In genomic region chr7:90345548-90346319, GRCh38 we compare ENCODE assay signal across 8 cellular contexts. TPM values are rescaled to one million over a fixed set of nuclear protein-coding genes. Genes with fewer than 3 reads are reported as not detected.
A peak's percentile ranks its signal among the peaks of the same experiment; 100 is the strongest.
DNase-seq lines count a peak whose midpoint lies in the region; ATAC-seq lines count a peak whose summit lies in the region.

No MANE protein-coding gene starts in this region.

- peak overlapping the region; percentile 94 for H3K4me3 Mint-ChIP-seq in activated CD8-positive, alpha-beta T cell treated with anti-CD3 and anti-CD28 coated beads, Interleukin-2, amount 10 ng/mL, durations not matched to agents 7 days and 5 days

- H3K9ac ChIP-seq in HUES64 (ENCODE audit: low read depth, low read length), result peak overlapping the region; percentile 88

- no peak overlapping the region; the same call in 1 of the 2 replicates for H3K27ac ChIP-seq in HUES64 (ENCODE audit: low read depth, low read length)

- H3K9me3 Mint-ChIP-seq in activated CD8-positive, alpha-beta T cell treated with anti-CD3 and anti-CD28 coated beads, Interleukin-2, amount 10 ng/mL, durations not matched to agents 7 days and 5 days (ENCODE audit: insufficient read depth), result no peaks in the 10 kb centered on the region

- H3K4me1 Mint-ChIP-seq in activated CD8-positive, alpha-beta T cell treated with anti-CD3 and anti-CD28 coated beads, Interleukin-2, amount 10 ng/mL, durations not matched to agents 7 days and 5 days (ENCODE audit: low read depth), result peaks cover 27% of the 10 kb centered on the region

- H3K27ac Mint-ChIP-seq in activated CD8-positive, alpha-beta T cell treated with anti-CD3 and anti-CD28 coated beads, Interleukin-2, amount 10 ng/mL, durations not matched to agents 7 days and 5 days, result peak overlapping the region; percentile 99

- CTCF ChIA-PET in activated CD8-positive, alpha-beta T cell treated with anti-CD3 and anti-CD28 coated beads, Interleukin-2, amount 10 ng/mL, durations not matched to agents 7 days and 5 days (lab: Charles Lee), result interaction anchor here (0.7 to 1.3 kb wide), 21 partner anchors 9 to 1620 kb away, joined by 3 to 11 read pairs (median 3); partner anchors contain the start of genes CLDN12 and STEAP2

- 14% methylated on average over 16 of the region's 19 CpGs for WGBS in HUES64

- no peaks in the 10 kb centered on the region for H3K27me3 Mint-ChIP-seq in activated CD8-positive, alpha-beta T cell treated with anti-CD3 and anti-CD28 coated beads, Interleukin-2, amount 10 ng/mL, durations not matched to agents 7 days and 5 days (ENCODE audit: low read depth)

- POLR2A ChIA-PET in activated CD8-positive, alpha-beta T cell treated with anti-CD3 and anti-CD28 coated beads, Interleukin-2, amount 10 ng/mL, durations not matched to agents 7 days and 5 days (lab: Charles Lee), result interaction anchor here (0.7 to 1.7 kb wide), 5 partner anchors 23 to 152 kb away, joined by 3 to 10 read pairs (median 3); partner anchors contain the start of gene CLDN12

- H3K36me3 ChIP-seq in HUES64 (ENCODE audit: insufficient read depth, low read length), result no peaks in the 10 kb centered on the region

- no peaks in the 10 kb centered on the region for H3K9me3 ChIP-seq in HUES64 (ENCODE audit: insufficient read depth, low read depth, low read length)

- H3K4me1 ChIP-seq in HUES64 (ENCODE audit: insufficient read depth, low read length), result peaks cover 7% of the 10 kb centered on the region; the same call in 1 of the 2 replicates

- H3K4me3 ChIP-seq in HUES64 (ENCODE audit: low read length), result peak overlapping the region; percentile 87

- H3K27me3 ChIP-seq in HUES64 (ENCODE audit: insufficient read depth, low read length), result peaks cover 4% of the 10 kb centered on the region; the same call in 1 of the 2 replicates

- H3K36me3 Mint-ChIP-seq in activated CD8-positive, alpha-beta T cell treated with anti-CD3 and anti-CD28 coated beads, Interleukin-2, amount 10 ng/mL, durations not matched to agents 7 days and 5 days (ENCODE audit: low read depth), result peaks cover 13% of the 10 kb centered on the region

- peak; percentile 30 for ATAC-seq in GM21528 (IDR thresholded peaks at IDR 0.05; ENCODE audit: low FRiP score, unreplicated experiment)
- peak; percentile 5 for ATAC-seq in activated CD8-positive, alpha-beta T cell treated with anti-CD3 and anti-CD28 coated beads, Interleukin-2, amount 10 ng/mL, durations not matched to agents 7 days and 5 days

- peak; percentile 21 for DNase-seq in GM04503 (ENCODE audit: low read depth)
- DNase-seq in activated CD8-positive, alpha-beta T cell treated with anti-CD3 and anti-CD28 coated beads, Interleukin-2, amount 10 ng/mL, durations not matched to agents 7 days and 5 days, result peak; percentile 26
- DNase-seq in globus pallidus (ENCODE audit: low spot score), result peak; percentile 26
- peak; percentile 4 for DNase-seq in occipital lobe (lab: John Stamatoyannopoulos, UW)
- DNase-seq in amniotic stem cell (lab: John Stamatoyannopoulos, UW), result no peak
- DNase-seq in GDM1 (lab: John Stamatoyannopoulos, UW), result no peak

RNA-seq across cellular contexts. Expression of gene GTPBP10, which starts 0.8 kb away (rescaled TPM):
- 14.1 TPM for polyA plus RNA-seq in HUES64 (2013, experiment 1 of 2)
- 16.7 TPM for polyA plus RNA-seq in HUES64 (2013, experiment 2 of 2)
- 10 to 100 TPM; 22.5 to 23.1 TPM for total RNA-seq in activated CD8-positive, alpha-beta T cell treated with anti-CD3 and anti-CD28 coated beads, Interleukin-2, amount 10 ng/mL, durations not matched to agents 7 days and 5 days
- 27.5 TPM for total RNA-seq in occipital lobe

RNA-seq across cellular contexts. Expression of gene FAM237B, which starts 24.6 kb away (rescaled TPM):
- not detected for polyA plus RNA-seq in HUES64 (2013, experiment 1 of 2)
- polyA plus RNA-seq in HUES64 (2013, experiment 2 of 2), result not detected
- not detected for total RNA-seq in activated CD8-positive, alpha-beta T cell treated with anti-CD3 and anti-CD28 coated beads, Interleukin-2, amount 10 ng/mL, durations not matched to agents 7 days and 5 days
- not detected for total RNA-seq in occipital lobe

RNA-seq across cellular contexts. Expression of gene CLDN12, which starts 57.5 kb away (rescaled TPM):
- 27.9 TPM for polyA plus RNA-seq in HUES64 (2013, experiment 1 of 2)
- polyA plus RNA-seq in HUES64 (2013, experiment 2 of 2), result 37.6 TPM
- total RNA-seq in activated CD8-positive, alpha-beta T cell treated with anti-CD3 and anti-CD28 coated beads, Interleukin-2, amount 10 ng/mL, durations not matched to agents 7 days and 5 days, result 1 to 10 TPM; 1.7 to 2.6 TPM
- 60.8 TPM for total RNA-seq in occipital lobe

Comparison
In these comparisons a context has a peak if more than half of its experiments do, and no peak if none do; other contexts are left out.
1. DNase-seq: peak in GM04503 (single experiment), activated CD8-positive, alpha-beta T cell treated with anti-CD3 and anti-CD28 coated beads, Interleukin-2, amount 10 ng/mL, durations not matched to agents 7 days and 5 days (single experiment), globus pallidus (single experiment) and occipital lobe (single experiment); none in amniotic stem cell (single experiment) and GDM1 (single experiment).
2. RNA of gene CLDN12, which starts 57.5 kb away (total RNA-seq): 60.8 TPM in occipital lobe (single experiment); 1.7 to 2.6 TPM in activated CD8-positive, alpha-beta T cell treated with anti-CD3 and anti-CD28 coated beads, Interleukin-2, amount 10 ng/mL, durations not matched to agents 7 days and 5 days; every median in the first group is over 10 times any median in the second.